ENCODE assay signal across 5 cellular contexts in genomic region chr10:94760586-94761178, GRCh38. TPM values are rescaled to one million over a fixed set of nuclear protein-coding genes. Genes with fewer than 3 reads are reported as not detected.
"Had no signal": no experiment of that assay in that cellular context is flagged by ENCODE, and none has a peak within 500 bp of the region (broad histone marks: within the 10 kb centered on the region; RNA-seq: fewer than 3 reads in every experiment).

No MANE protein-coding gene starts in this region.

- DNase-seq: H9, HCEC 1CT had no signal

- H3K4me3 ChIP-seq: GM23338 had no signal

- ATAC-seq: GM23338 had no signal

RNA-seq across cellular contexts. Expression of gene CYP2C19, which starts 1.8 kb away (rescaled TPM):
- total RNA-seq: H1, H9, HT-29 had no signal
